ENCODE assay signal across 34 cellular contexts in genomic region chr1:160801836-160802580, GRCh38. TPM values are rescaled to one million over a fixed set of nuclear protein-coding genes. Genes with fewer than 3 reads are reported as not detected.
DNase-seq lines count a peak whose midpoint lies in the region; ATAC-seq and TF ChIP-seq lines count a peak whose summit lies in the region.
"Had no signal": no experiment of that assay in that cellular context is flagged by ENCODE, and none has a peak within 500 bp of the region (broad histone marks: within the 10 kb centered on the region; RNA-seq: fewer than 3 reads in every experiment).

No MANE protein-coding gene starts in this region.

- TF ChIP-seq CTCF in lung (IDR thresholded peaks at IDR 0.05; ENCODE audit: control extremely low read depth, extremely low read depth), result no peak
- no peak for TF ChIP-seq CTCF in right atrium auricular region (IDR thresholded peaks at IDR 0.05)
- TF ChIP-seq CTCF in GM13976 (IDR thresholded peaks at IDR 0.05; ENCODE audit: borderline replicate concordance, control extremely low read depth, extremely low read depth, insufficient read depth, missing control alignments), result no peak

- H3K27me3 ChIP-seq in lung (ENCODE audit: control insufficient read depth, insufficient read depth) (peaks cover under 1% of the 10 kb centered on the region), right atrium auricular region (no peaks in the 10 kb centered on the region)
- H3K27me3 ChIP-seq: brain microvascular endothelial cell, thyroid gland, vagina had no signal

- H3K4me1 ChIP-seq in lung (ENCODE audit: control insufficient read depth in 2 of 2, insufficient read depth in 2 of 2, low read length in 2 of 2) (no peaks in the 10 kb centered on the region), right atrium auricular region (no peaks in the 10 kb centered on the region)
- H3K4me1 ChIP-seq: A549, parathyroid adenoma, thyroid gland, vagina had no signal

- H3K9me3 ChIP-seq in lung (ENCODE audit: control insufficient read depth in 2 of 2, insufficient read depth in 1 of 2, low read length in 1 of 2) (peaks cover 0 to 5% of the 10 kb centered on the region in 2 donors), right atrium auricular region (peaks cover 0 to 15% of the 10 kb centered on the region in 2 donors)
- H3K9me3 ChIP-seq: thyroid gland, vagina had no signal

- no peak for DNase-seq in stimulated activated naive CD8-positive, alpha-beta T cell treated with anti-CD3 and anti-CD28 coated beads, Interleukin-15, Interleukin-2, amounts not matched to agents 100 U/mL and 50 U/mL, for 24 hours
- DNase-seq in lung (ENCODE audit: low spot score), result peak; percentile 19
- no peak for DNase-seq in OCI-M1 (lab: John Stamatoyannopoulos, UW)
- DNase-seq in right atrium auricular region (ENCODE audit: low spot score), result no peak
- DNase-seq in SIG-M5 (lab: John Stamatoyannopoulos, UW), result no peak
- no peak for DNase-seq in GM13976 (ENCODE audit: low spot score)
- DNase-seq: activated CD4-positive, alpha-beta T cell treated with anti-CD3 and anti-CD28 coated beads, Interleukin-2, amount 50 U/mL, for 1 hour; activated CD8-positive, alpha-beta memory T cell treated with anti-CD3 and anti-CD28 coated beads, Interleukin-2, amount 10 ng/mL, durations not matched to agents 7 days and 5 days; activated naive CD4-positive, alpha-beta T cell treated with anti-CD3 and anti-CD28 coated beads for 36 hours; activated T-cell treated with anti-CD3 and anti-CD28 coated beads, Interleukin-2, amount 50 U/mL, for 72 hours; amygdala; brain microvascular endothelial cell; DMS153; hippocampal formation; Karpas-422; mesenchymal stem cell; NCI-H1417 treated with DMSO at 0.1 percent for 48 hours; NCI-H2029 treated with DMSO at 0.1 percent for 48 hours; NCI-H2227 treated with DMSO at 0.1 percent for 48 hours; NCI-H526 treated with DMSO at 0.1 percent for 48 hours; SHP77; small intestine; thyroid gland had no signal

- H3K4me1 Mint-ChIP-seq in stimulated activated naive CD8-positive, alpha-beta T cell treated with anti-CD3 and anti-CD28 coated beads, Interleukin-15, Interleukin-2, amounts not matched to agents 100 ng/mL and 50 ng/mL, for 24 hours (ENCODE audit: low read depth), result peaks cover 91% of the 10 kb centered on the region
- peaks cover 67% of the 10 kb centered on the region for H3K4me1 Mint-ChIP-seq in activated T-helper 17 cell treated with anti-CD3 and anti-CD28 coated beads, Interleukin-2, amount 50 U/mL, for 72 hours
- H3K4me1 Mint-ChIP-seq: neural crest cell, WTC11 had no signal

- peaks cover 40% of the 10 kb centered on the region for H3K36me3 Mint-ChIP-seq in stimulated activated naive CD8-positive, alpha-beta T cell treated with anti-CD3 and anti-CD28 coated beads, Interleukin-15, Interleukin-2, amounts not matched to agents 100 ng/mL and 50 ng/mL, for 24 hours (ENCODE audit: low read depth)
- peaks cover 45% of the 10 kb centered on the region for H3K36me3 Mint-ChIP-seq in activated T-helper 17 cell treated with anti-CD3 and anti-CD28 coated beads, Interleukin-2, amount 50 U/mL, for 72 hours (ENCODE audit: low read depth)

- no peaks in the 10 kb centered on the region for H3K36me3 ChIP-seq in lung (ENCODE audit: control insufficient read depth in 2 of 2, insufficient read depth in 2 of 2, low read length in 2 of 2)
- no peaks in the 10 kb centered on the region for H3K36me3 ChIP-seq in right atrium auricular region
- H3K36me3 ChIP-seq: brain microvascular endothelial cell, thyroid gland, vagina had no signal

- no peak overlapping the region for H3K27ac ChIP-seq in lung (ENCODE audit: low read depth in 1 of 2, low read length in 1 of 2)
- H3K27ac ChIP-seq in right atrium auricular region, result no peak overlapping the region
- H3K27ac ChIP-seq: A549, brain microvascular endothelial cell, parathyroid adenoma, thyroid gland, vagina had no signal

- in situ Hi-C loops in GM13976 (cut with MboI; ENCODE audit: low sequenced_read_pairs, unreplicated experiment), result no loop called here

- 95 to 98% methylated on average over 43 of the region's 43 CpGs for WGBS in lung, 2 donors

- H3K27ac Mint-ChIP-seq in stimulated activated naive CD8-positive, alpha-beta T cell treated with anti-CD3 and anti-CD28 coated beads, Interleukin-15, Interleukin-2, amounts not matched to agents 100 ng/mL and 50 ng/mL, for 24 hours, result peak overlapping the region; percentile 91
- H3K27ac Mint-ChIP-seq in activated T-helper 17 cell treated with anti-CD3 and anti-CD28 coated beads, Interleukin-2, amount 50 U/mL, for 72 hours, result no peak overlapping the region
- H3K27ac Mint-ChIP-seq: WTC11 had no signal

- no peak overlapping the region for H3K4me3 Mint-ChIP-seq in stimulated activated naive CD8-positive, alpha-beta T cell treated with anti-CD3 and anti-CD28 coated beads, Interleukin-15, Interleukin-2, amounts not matched to agents 100 ng/mL and 50 ng/mL, for 24 hours
- H3K4me3 Mint-ChIP-seq in activated T-helper 17 cell treated with anti-CD3 and anti-CD28 coated beads, Interleukin-2, amount 50 U/mL, for 72 hours, result peak overlapping the region; percentile 83
- H3K4me3 Mint-ChIP-seq: activated CD8-positive, alpha-beta memory T cell treated with anti-CD3 and anti-CD28 coated beads, Interleukin-2, amount 10 ng/mL, durations not matched to agents 7 days and 5 days; neural crest cell; WTC11 had no signal

- ATAC-seq in stimulated activated naive CD8-positive, alpha-beta T cell treated with anti-CD3 and anti-CD28 coated beads, Interleukin-15, Interleukin-2, amounts not matched to agents 100 U/mL and 50 U/mL, for 24 hours, result no peak
- no peak for ATAC-seq in activated T-helper 17 cell treated with anti-CD3 and anti-CD28 coated beads, Interleukin-2, amount 50 U/mL, for 72 hours (replicated peaks)
- no peak for ATAC-seq in lung (ENCODE audit: insufficient read depth, low FRiP score)
- ATAC-seq: A549; activated CD8-positive, alpha-beta memory T cell treated with anti-CD3 and anti-CD28 coated beads, Interleukin-2, amount 10 ng/mL, durations not matched to agents 7 days and 5 days; activated T-cell treated with anti-CD3 and anti-CD28 coated beads, Interleukin-2, amount 50 U/mL, for 72 hours; HCT116; HepG2; left lobe of liver; Panc1; WTC11 had no signal

- peaks cover 5% of the 10 kb centered on the region for H3K9me3 Mint-ChIP-seq in stimulated activated naive CD8-positive, alpha-beta T cell treated with anti-CD3 and anti-CD28 coated beads, Interleukin-15, Interleukin-2, amounts not matched to agents 100 ng/mL and 50 ng/mL, for 24 hours
- peaks cover 3% of the 10 kb centered on the region for H3K9me3 Mint-ChIP-seq in activated T-helper 17 cell treated with anti-CD3 and anti-CD28 coated beads, Interleukin-2, amount 50 U/mL, for 72 hours

- no peaks in the 10 kb centered on the region for H3K27me3 Mint-ChIP-seq in stimulated activated naive CD8-positive, alpha-beta T cell treated with anti-CD3 and anti-CD28 coated beads, Interleukin-15, Interleukin-2, amounts not matched to agents 100 ng/mL and 50 ng/mL, for 24 hours
- no peaks in the 10 kb centered on the region for H3K27me3 Mint-ChIP-seq in activated T-helper 17 cell treated with anti-CD3 and anti-CD28 coated beads, Interleukin-2, amount 50 U/mL, for 72 hours

- H3K4me3 ChIP-seq in lung (no peak overlapping the region), right atrium auricular region (no peak overlapping the region)
- H3K4me3 ChIP-seq: A549, thyroid gland, vagina had no signal

RNA-seq across cellular contexts. Expression of gene LY9, which starts 6.0 kb away (rescaled TPM):
- total RNA-seq in activated T-helper 17 cell treated with anti-CD3 and anti-CD28 coated beads, Interleukin-2, amount 50 U/mL, for 72 hours, result 1 to 10 TPM; 1.9 to 3.2 TPM
- total RNA-seq in lung, result 1 to 10 TPM; 1.3 to 3.4 TPM
- 1 to 10 TPM in 1 of 2 donors, under 1 TPM in 1; 0.94 to 1.5 TPM for polyA plus RNA-seq in lung
- total RNA-seq in right atrium auricular region, result under 1 TPM; 0.19 to 0.20 TPM
- total RNA-seq: HepG2, neural crest cell, WTC11 had no signal
- polyA plus RNA-seq: HepG2 had no signal
